Comparison of ENCODE assay signal across 1 cellular context in the genomic region with DNA sequence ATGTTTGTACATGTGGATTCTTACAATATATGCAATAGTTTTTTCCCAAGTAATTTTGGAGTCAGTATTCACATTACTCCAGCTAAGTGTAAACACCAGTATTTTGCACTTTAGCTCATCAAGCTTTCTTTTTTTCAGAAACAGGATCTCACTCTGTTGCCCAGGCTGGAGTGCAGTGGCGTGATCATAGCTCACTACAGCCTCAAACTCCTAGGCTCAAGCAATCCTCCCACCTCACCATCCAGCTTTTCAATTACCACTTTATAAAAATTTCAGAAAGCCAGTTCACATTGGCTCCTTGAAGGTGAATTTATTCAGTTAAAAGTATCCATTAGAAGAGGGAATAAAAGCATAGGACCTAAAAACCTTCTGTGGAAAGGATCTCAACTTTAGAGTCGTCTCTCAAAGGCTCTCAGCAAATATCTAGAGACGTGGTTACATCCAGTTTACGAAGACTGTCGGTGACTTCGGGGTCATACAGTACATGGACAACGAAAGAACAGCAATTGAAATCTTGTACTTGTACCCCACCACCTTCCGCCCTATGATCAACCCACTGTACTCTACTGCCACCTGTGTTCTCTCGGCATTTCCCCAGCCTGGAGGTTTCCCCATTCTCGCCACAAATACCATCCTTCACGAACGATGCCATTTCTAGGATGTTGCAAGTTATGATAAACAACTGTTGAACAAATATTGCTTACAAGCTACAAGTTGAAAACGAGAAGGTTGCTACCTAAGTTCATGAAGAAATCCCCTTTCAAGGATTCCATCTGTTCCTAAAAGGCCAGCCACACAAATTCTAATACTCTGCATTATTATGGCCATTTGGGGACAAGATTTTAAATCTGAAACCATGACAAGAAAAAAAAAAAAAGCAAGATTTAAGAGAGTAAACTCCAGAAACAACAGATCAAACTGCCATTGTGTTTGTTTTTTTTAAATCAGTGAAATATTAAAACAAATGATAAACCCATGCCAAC.
A peak's percentile ranks its signal among the peaks of the same experiment; 100 is the strongest.
TF ChIP-seq lines count a peak whose summit lies in the region.

No MANE protein-coding gene starts in this region.

TF ChIP-seq in HepG2, 621 proteins besides CTCF, POLR2A, EP300 and RAD21 (continued from another document and continues in another):
- TF ChIP-seq, protein P1, sequence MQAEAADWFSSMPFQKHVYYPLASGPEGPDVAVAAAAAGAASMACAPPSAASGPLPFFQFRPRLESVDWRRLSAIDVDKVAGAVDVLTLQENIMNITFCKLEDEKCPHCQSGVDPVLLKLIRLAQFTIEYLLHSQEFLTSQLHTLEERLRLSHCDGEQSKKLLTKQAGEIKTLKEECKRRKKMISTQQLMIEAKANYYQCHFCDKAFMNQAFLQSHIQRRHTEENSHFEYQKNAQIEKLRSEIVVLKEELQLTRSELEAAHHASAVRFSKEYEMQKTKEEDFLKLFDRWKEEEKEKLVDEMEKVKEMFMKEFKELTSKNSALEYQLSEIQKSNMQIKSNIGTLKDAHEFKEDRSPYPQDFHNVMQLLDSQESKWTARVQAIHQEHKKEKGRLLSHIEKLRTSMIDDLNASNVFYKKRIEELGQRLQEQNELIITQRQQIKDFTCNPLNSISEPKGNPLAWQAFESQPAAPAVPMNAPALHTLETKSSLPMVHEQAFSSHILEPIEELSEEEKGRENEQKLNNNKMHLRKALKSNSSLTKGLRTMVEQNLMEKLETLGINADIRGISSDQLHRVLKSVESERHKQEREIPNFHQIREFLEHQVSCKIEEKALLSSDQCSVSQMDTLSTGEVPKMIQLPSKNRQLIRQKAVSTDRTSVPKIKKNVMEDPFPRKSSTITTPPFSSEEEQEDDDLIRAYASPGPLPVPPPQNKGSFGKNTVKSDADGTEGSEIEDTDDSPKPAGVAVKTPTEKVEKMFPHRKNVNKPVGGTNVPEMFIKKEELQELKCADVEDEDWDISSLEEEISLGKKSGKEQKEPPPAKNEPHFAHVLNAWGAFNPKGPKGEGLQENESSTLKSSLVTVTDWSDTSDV (CRISPR knock-in tag; IDR thresholded peaks at IDR 0.05) = no peak
- TF ChIP-seq ZMYM3 (CRISPR knock-in tag; IDR thresholded peaks at IDR 0.05) (peak; percentile 66), ZNF691 (CRISPR knock-in tag; IDR thresholded peaks at IDR 0.05; ENCODE audit: borderline replicate concordance, low read depth) (no peak), ZNF790 (CRISPR knock-in tag; IDR thresholded peaks at IDR 0.05; ENCODE audit: borderline replicate concordance) (no peak), SMAD1 (CRISPR knock-in tag; IDR thresholded peaks at IDR 0.05; ENCODE audit: borderline replicate concordance, low read depth) (no peak), BCLAF1 (IDR thresholded peaks at IDR 0.05) (no peak), ETV5 (CRISPR knock-in tag; IDR thresholded peaks at IDR 0.05; ENCODE audit: borderline replicate concordance) (peak; percentile 79), KLF15 (CRISPR knock-in tag; IDR thresholded peaks at IDR 0.05; ENCODE audit: borderline replicate concordance) (no peak), IKZF4 (CRISPR knock-in tag; IDR thresholded peaks at IDR 0.05; ENCODE audit: borderline replicate concordance, low read depth, not compliant biosample characterization) (no peak), CENPX (CRISPR knock-in tag; IDR thresholded peaks at IDR 0.05) (no peak), ZNF766 (CRISPR knock-in tag; IDR thresholded peaks at IDR 0.05; ENCODE audit: borderline replicate concordance) (peak; percentile 53; the same call in 1 of the 2 replicates), SIN3A (IDR thresholded peaks at IDR 0.05; ENCODE audit: borderline replicate concordance, low read depth, low read length) (no peak), SMAD3 (CRISPR knock-in tag; IDR thresholded peaks at IDR 0.05) (0 out of 2 replicates have a peak, but pooled peaks have one; percentile 20), ZFP90 (CRISPR knock-in tag; IDR thresholded peaks at IDR 0.05; ENCODE audit: borderline replicate concordance) (no peak), XRCC5 (optimal IDR thresholded peaks at IDR 0.05; ENCODE audit: low read length) (peak; percentile 36), HNRNPK (IDR thresholded peaks at IDR 0.05; ENCODE audit: low read depth, low read length, poor library complexity, severe bottlenecking) (no peak), PHF8 (CRISPR knock-in tag; IDR thresholded peaks at IDR 0.05) (no peak), ELF3 (CRISPR knock-in tag; IDR thresholded peaks at IDR 0.05) (0 out of 2 replicates have a peak, but pooled peaks have one; percentile 12), EHMT2 (IDR thresholded peaks at IDR 0.05; ENCODE audit: borderline replicate concordance, low read depth, low read length) (no peak), ZNF331 (CRISPR knock-in tag; IDR thresholded peaks at IDR 0.05) (0 out of 2 replicates have a peak, but pooled peaks have one; percentile 12), REPIN1 (CRISPR knock-in tag; IDR thresholded peaks at IDR 0.05; ENCODE audit: borderline replicate concordance, low read depth) (no peak), ZNF343 (CRISPR knock-in tag; IDR thresholded peaks at IDR 0.05) (no peak), ERF (CRISPR knock-in tag; IDR thresholded peaks at IDR 0.05) (no peak), ZNF557 (CRISPR knock-in tag; IDR thresholded peaks at IDR 0.05) (no peak), USF2 (IDR thresholded peaks at IDR 0.05; ENCODE audit: low read depth, low read length) (no peak), USF2 (CRISPR knock-in tag; IDR thresholded peaks at IDR 0.05; ENCODE audit: borderline replicate concordance) (no peak), FOXO1 (CRISPR knock-in tag; IDR thresholded peaks at IDR 0.05) (0 out of 2 replicates have a peak, but pooled peaks have one; percentile 21), THRA (CRISPR knock-in tag; IDR thresholded peaks at IDR 0.05; ENCODE audit: borderline replicate concordance) (no peak), CREB1 (IDR thresholded peaks at IDR 0.05) (no peak), CREB1 (CRISPR knock-in tag; IDR thresholded peaks at IDR 0.05) (no peak), ZNF781 (CRISPR knock-in tag; IDR thresholded peaks at IDR 0.05; ENCODE audit: borderline replicate concordance, not compliant biosample characterization) (no peak)
- TF ChIP-seq, protein P2, sequence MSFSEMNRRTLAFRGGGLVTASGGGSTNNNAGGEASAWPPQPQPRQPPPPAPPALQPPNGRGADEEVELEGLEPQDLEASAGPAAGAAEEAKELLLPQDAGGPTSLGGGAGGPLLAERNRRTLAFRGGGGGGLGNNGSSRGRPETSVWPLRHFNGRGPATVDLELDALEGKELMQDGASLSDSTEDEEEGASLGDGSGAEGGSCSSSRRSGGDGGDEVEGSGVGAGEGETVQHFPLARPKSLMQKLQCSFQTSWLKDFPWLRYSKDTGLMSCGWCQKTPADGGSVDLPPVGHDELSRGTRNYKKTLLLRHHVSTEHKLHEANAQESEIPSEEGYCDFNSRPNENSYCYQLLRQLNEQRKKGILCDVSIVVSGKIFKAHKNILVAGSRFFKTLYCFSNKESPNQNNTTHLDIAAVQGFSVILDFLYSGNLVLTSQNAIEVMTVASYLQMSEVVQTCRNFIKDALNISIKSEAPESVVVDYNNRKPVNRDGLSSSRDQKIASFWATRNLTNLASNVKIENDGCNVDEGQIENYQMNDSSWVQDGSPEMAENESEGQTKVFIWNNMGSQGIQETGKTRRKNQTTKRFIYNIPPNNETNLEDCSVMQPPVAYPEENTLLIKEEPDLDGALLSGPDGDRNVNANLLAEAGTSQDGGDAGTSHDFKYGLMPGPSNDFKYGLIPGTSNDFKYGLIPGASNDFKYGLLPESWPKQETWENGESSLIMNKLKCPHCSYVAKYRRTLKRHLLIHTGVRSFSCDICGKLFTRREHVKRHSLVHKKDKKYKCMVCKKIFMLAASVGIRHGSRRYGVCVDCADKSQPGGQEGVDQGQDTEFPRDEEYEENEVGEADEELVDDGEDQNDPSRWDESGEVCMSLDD (CRISPR knock-in tag; IDR thresholded peaks at IDR 0.05; ENCODE audit: borderline replicate concordance) = no peak
- TF ChIP-seq, protein P3, sequence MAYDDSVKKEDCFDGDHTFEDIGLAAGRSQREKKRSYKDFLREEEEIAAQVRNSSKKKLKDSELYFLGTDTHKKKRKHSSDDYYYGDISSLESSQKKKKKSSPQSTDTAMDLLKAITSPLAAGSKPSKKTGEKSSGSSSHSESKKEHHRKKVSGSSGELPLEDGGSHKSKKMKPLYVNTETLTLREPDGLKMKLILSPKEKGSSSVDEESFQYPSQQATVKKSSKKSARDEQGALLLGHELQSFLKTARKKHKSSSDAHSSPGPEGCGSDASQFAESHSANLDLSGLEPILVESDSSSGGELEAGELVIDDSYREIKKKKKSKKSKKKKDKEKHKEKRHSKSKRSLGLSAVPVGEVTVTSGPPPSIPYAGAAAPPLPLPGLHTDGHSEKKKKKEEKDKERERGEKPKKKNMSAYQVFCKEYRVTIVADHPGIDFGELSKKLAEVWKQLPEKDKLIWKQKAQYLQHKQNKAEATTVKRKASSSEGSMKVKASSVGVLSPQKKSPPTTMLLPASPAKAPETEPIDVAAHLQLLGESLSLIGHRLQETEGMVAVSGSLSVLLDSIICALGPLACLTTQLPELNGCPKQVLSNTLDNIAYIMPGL (CRISPR knock-in tag; IDR thresholded peaks at IDR 0.05; ENCODE audit: borderline replicate concordance in 1 of 2, low read depth in 1 of 2) = peak; percentile 24 to 77; a peak in 3 of 4 replicates
